Comparison of ENCODE assay signal across 8 cellular contexts in the genomic region with DNA sequence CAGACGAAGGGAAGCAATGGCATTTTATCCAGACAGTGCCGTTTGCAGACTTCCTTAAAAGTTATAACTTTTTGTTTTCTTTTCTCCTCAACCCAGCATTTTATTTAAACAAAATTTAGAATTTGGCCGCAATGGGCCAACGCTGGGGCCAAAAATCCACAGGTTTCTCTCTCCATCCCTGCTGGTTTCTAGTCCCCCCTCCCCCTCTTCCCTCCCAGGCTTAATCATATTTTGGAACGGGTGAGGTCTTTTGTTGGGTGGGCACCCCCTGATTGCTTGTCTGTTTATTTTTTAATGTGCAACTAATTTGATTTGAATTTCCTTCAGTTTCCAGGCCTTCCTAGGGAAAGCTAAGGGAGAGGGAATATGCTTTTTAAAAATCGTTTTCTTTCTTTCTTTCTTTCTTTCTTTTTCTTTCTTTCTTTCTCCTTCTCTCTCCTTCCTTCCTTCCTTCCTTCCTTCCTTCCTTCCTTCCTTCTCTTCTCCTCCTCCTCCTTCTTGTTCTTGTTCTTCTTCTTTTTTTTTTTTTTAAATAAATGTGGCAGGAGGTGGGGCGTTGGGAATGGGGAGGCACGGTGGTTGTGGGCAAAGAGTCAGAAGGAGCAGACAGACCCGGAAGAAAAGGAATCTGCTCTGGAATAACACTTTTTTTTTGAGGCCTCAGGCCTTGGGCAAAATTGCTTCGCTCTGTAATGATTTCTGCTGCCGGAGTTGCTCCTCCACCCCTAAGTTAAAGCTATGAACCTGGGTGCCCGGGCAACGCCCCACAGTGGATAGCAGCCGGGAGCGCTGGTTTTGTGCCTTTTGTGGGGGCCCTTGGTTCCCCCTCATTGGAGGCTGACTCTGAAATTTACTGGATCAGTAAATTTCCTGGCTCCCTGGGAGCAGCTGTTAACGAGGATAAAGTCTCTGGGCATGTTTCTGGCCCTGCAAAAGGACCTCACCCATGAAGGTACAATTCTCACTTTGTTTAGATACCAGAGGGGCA. TPM values are rescaled to one million over a fixed set of nuclear protein-coding genes. Genes with fewer than 3 reads are reported as not detected.
A peak's percentile ranks its signal among the peaks of the same experiment; 100 is the strongest.
DNase-seq lines count a peak whose midpoint lies in the region; ATAC-seq, FAIRE-seq and TF ChIP-seq lines count a peak whose summit lies in the region.

No MANE protein-coding gene starts in this region.

- no peak overlapping the region for H3K27ac ChIP-seq in CD4-positive, alpha-beta T cell (ENCODE audit: low read depth, low read length)
- H3K27ac ChIP-seq in kidney (ENCODE audit: low read depth in 2 of 2, low read length in 2 of 2) (peak overlapping the region; percentile 98), subcutaneous abdominal adipose tissue (ENCODE audit: low read depth, low read length) (peak overlapping the region; percentile 99)

- H3K36me3 ChIP-seq in kidney (ENCODE audit: control insufficient read depth in 1 of 2, insufficient read depth in 2 of 2, low read length in 2 of 2) (no peaks in the 10 kb centered on the region), subcutaneous abdominal adipose tissue (ENCODE audit: control insufficient read depth in 5 of 5, insufficient read depth in 5 of 5, low read length in 5 of 5) (peaks cover 0 to 5% (median 0%) of the 10 kb centered on the region in 5 donors)

- peak overlapping the region; percentile 88 for H3K4me3 Mint-ChIP-seq in CD4-positive, alpha-beta T cell

- H3K4me1 Mint-ChIP-seq in CD4-positive, alpha-beta T cell (ENCODE audit: low read depth) = peaks cover 67% of the 10 kb centered on the region

- CTCF ChIA-PET in CD4-positive, alpha-beta T cell (lab: Charles Lee) = interaction anchor here (0.8 to 1.7 kb wide), 3 partner anchors 11 to 291 kb away, joined by 3 to 4 read pairs (median 3); no protein-coding TSS in a partner anchor

- H3K27me3 ChIP-seq in CD4-positive, alpha-beta T cell (ENCODE audit: control insufficient read depth, insufficient read depth, low read length) = no peaks in the 10 kb centered on the region
- H3K27me3 ChIP-seq in subcutaneous abdominal adipose tissue (ENCODE audit: control insufficient read depth in 5 of 5, insufficient read depth in 4 of 5, low read length in 5 of 5) = no peaks in the 10 kb centered on the region

- peaks cover 5% of the 10 kb centered on the region for H3K36me3 Mint-ChIP-seq in CD4-positive, alpha-beta T cell (ENCODE audit: low read depth)

- peak overlapping the region; percentile 53 for H3K27ac Mint-ChIP-seq in CD4-positive, alpha-beta T cell

- POLR2A ChIA-PET in CD4-positive, alpha-beta T cell (lab: Charles Lee) = interaction anchor here (1.9 kb wide), 1 partner anchor 66 kb away, joined by 6 read pairs; no protein-coding TSS in a partner anchor

- DNase-seq in CD4-positive, alpha-beta T cell = no peak
- DNase-seq in KBM-7 (peak; percentile 39), astrocyte of the hippocampus (ENCODE audit: low read depth, low spot score) (peak; percentile 69), kidney (peak; percentile 72), NCI-H187 (lab: John Stamatoyannopoulos, UW) (no peak)

- H3K27me3 Mint-ChIP-seq in CD4-positive, alpha-beta T cell = no peaks in the 10 kb centered on the region

- FAIRE-seq in kidney (lab: Jason Lieb, UNC) = no peak

- peak overlapping the region; percentile 71 to 83 for H3K9ac ChIP-seq in kidney (ENCODE audit: low read length in 2 of 2)
- peak overlapping the region; percentile 82 to 100 (median 99) for H3K9ac ChIP-seq in subcutaneous abdominal adipose tissue (ENCODE audit: low read length in 5 of 5)

- intact Hi-C loops in CD4-positive, alpha-beta T cell (cut with DNase I, micrococcal nuclease) = no loop called here
- intact Hi-C loops in kidney (cut with DNase I) = loop anchor here (10.0 kb wide), 1 partner anchor 294 kb away; no protein-coding TSS in a partner anchor

- H3K4me3 ChIP-seq in kidney (ENCODE audit: low read length in 2 of 2) = peak overlapping the region; percentile 76 to 80
- peak overlapping the region; percentile 82 to 88 (median 86) for H3K4me3 ChIP-seq in subcutaneous abdominal adipose tissue (ENCODE audit: low read depth in 1 of 5, low read length in 5 of 5)

- no peaks in the 10 kb centered on the region for H3K9me3 ChIP-seq in CD4-positive, alpha-beta T cell (ENCODE audit: control insufficient read depth, low read length)
- H3K9me3 ChIP-seq in kidney (ENCODE audit: control insufficient read depth in 1 of 2, low read length in 2 of 2) (no peaks in the 10 kb centered on the region), subcutaneous abdominal adipose tissue (ENCODE audit: control insufficient read depth in 5 of 5, low read length in 5 of 5) (no peaks in the 10 kb centered on the region)

- in situ Hi-C loops in KBM-7 (cut with MboI; ENCODE audit: low pct_unique_long_range_greater_than_20kb, low sequenced_read_pairs) = no loop called here

- TF ChIP-seq CTCF in CD4-positive, alpha-beta T cell (IDR thresholded peaks at IDR 0.05) = peak; percentile 22
- TF ChIP-seq CTCF in kidney (IDR thresholded peaks at IDR 0.05; ENCODE audit: borderline replicate concordance, extremely low read depth, insufficient read depth) = no peak

- H3K4me1 ChIP-seq in kidney (ENCODE audit: control insufficient read depth in 1 of 2, insufficient read depth in 1 of 2, low read depth in 1 of 2, low read length in 2 of 2) (peaks cover 6 to 11% of the 10 kb centered on the region in 2 donors), subcutaneous abdominal adipose tissue (ENCODE audit: control insufficient read depth in 5 of 5, insufficient read depth in 5 of 5, low read length in 5 of 5) (peaks cover 0 to 52% (median 47%) of the 10 kb centered on the region in 5 donors)

- no peak for ATAC-seq in CD4-positive, alpha-beta T cell (ENCODE audit: poor library complexity)
- ATAC-seq in HG03095 (IDR thresholded peaks at IDR 0.05; ENCODE audit: unreplicated experiment) (no peak), GM18498 (IDR thresholded peaks at IDR 0.05; ENCODE audit: unreplicated experiment) (no peak)

- H3K9me3 Mint-ChIP-seq in CD4-positive, alpha-beta T cell = no peaks in the 10 kb centered on the region

RNA-seq across cellular contexts. Expression of a gene that starts 1.9 kb away (rescaled TPM):
- total RNA-seq in CD4-positive, alpha-beta T cell = 10 to 100 TPM; 26.1 to 28.7 TPM
- 185 TPM for total RNA-seq in kidney
- 11.8 TPM for polyA plus RNA-seq in kidney (ENCODE audit: insufficient read depth, low read depth, low replicate concordance)

Comparison
In these comparisons a context has a peak if more than half of its experiments do, and no peak if none do; other contexts are left out.
1. DNase-seq: peak in KBM-7 (single experiment), astrocyte of the hippocampus (single experiment) and kidney (single experiment); none in CD4-positive, alpha-beta T cell (0 of 10) and NCI-H187 (0 of 2).